In the genomic region with DNA sequence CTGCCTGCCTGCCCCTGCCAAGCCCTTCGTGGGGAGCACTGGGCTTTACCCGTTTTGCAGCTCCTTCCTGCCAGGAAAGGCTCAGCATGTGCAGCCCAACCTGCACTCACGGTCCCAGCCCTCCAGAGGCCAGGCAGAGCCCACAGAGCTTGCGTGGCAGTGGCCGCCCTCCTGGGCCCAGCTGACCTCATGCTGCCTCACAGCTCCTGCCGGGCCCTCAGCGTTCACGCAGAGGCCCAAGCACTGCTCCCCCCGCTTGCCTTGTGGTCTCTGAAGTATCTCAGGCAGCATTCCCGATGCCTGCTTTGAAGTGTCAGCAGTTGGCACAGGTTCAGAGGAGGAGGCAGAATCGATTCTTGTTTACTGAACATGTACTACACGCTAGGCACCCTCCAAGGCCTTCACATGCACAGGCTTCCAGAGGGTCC, we compare ENCODE assay signal across 11 cellular contexts. TPM values are rescaled to one million over a fixed set of nuclear protein-coding genes. Genes with fewer than 3 reads are reported as not detected.
DNase-seq lines count a peak whose midpoint lies in the region; ATAC-seq and TF ChIP-seq lines count a peak whose summit lies in the region.
"Had no signal": no experiment of that assay in that cellular context is flagged by ENCODE, and none has a peak within 500 bp of the region (broad histone marks: within the 10 kb centered on the region; RNA-seq: fewer than 3 reads in every experiment).

No MANE protein-coding gene starts in this region.

- no peaks in the 10 kb centered on the region for H3K9me3 ChIP-seq in esophagus muscularis mucosa
- H3K9me3 ChIP-seq: BLaER1 had no signal

- peak overlapping the region; percentile 92 to 98 (median 96) for H3K27ac ChIP-seq in esophagus muscularis mucosa (replicated peaks in 1 of 4)
- H3K27ac ChIP-seq: BLaER1 had no signal

- H3K36me3 ChIP-seq in esophagus muscularis mucosa, result peaks cover 52 to 99% (median 94%) of the 10 kb centered on the region in 4 donors

- TF ChIP-seq EP300 in esophagus muscularis mucosa (IDR thresholded peaks at IDR 0.05), result no peak

- DNase-seq in Right ventricle myocardium inferior (ENCODE audit: missing footprints), result no peak
- no peak for DNase-seq in cardiac septum (ENCODE audit: low spot score)
- no peak for DNase-seq in esophagus muscularis mucosa (ENCODE audit: extremely low spot score)
- DNase-seq in myocyte (ENCODE audit: low read depth), result peak; percentile 97
- no peak for DNase-seq in effector CD8-positive, alpha-beta T cell (lab: John Stamatoyannopoulos, UW)
- DNase-seq: activated CD8-positive, alpha-beta memory T cell treated with anti-CD3 and anti-CD28 coated beads, Interleukin-2, amount 10 ng/mL, durations not matched to agents 7 days and 5 days; erythroblast had no signal

- peak; percentile 11 to 30 (median 19) for TF ChIP-seq CTCF in esophagus muscularis mucosa (IDR thresholded peaks at IDR 0.05)

- ATAC-seq in Right ventricle myocardium inferior (peak; percentile 19), GM18858 (IDR thresholded peaks at IDR 0.05; ENCODE audit: unreplicated experiment) (no peak), GM18873 (IDR thresholded peaks at IDR 0.05; ENCODE audit: low FRiP score, unreplicated experiment) (no peak), GM21360 (IDR thresholded peaks at IDR 0.05; ENCODE audit: unreplicated experiment) (no peak)
- ATAC-seq: activated CD8-positive, alpha-beta memory T cell treated with anti-CD3 and anti-CD28 coated beads, Interleukin-2, amount 10 ng/mL, durations not matched to agents 7 days and 5 days had no signal

- 24% methylated on average over 3 of the region's 12 CpGs for WGBS in esophagus muscularis mucosa

- no peaks in the 10 kb centered on the region for H3K27me3 ChIP-seq in esophagus muscularis mucosa
- H3K27me3 ChIP-seq: BLaER1 had no signal

- H3K4me3 ChIP-seq in esophagus muscularis mucosa, result no peak overlapping the region
- H3K4me3 ChIP-seq: BLaER1 had no signal

- TF ChIP-seq POLR2A in esophagus muscularis mucosa (IDR thresholded peaks at IDR 0.05; ENCODE audit: low read depth), result no peak

- intact Hi-C loops in Right ventricle myocardium inferior (cut with DNase I), result loop anchor here (5.0 kb wide), 1 partner anchor 59 kb away; no protein-coding TSS in a partner anchor
- intact Hi-C loops in cardiac septum (cut with DNase I), result no loop called here
- intact Hi-C loops in esophagus muscularis mucosa (cut with DNase I), result no loop called here

- peaks cover 94 to 100% (median 95%) of the 10 kb centered on the region in 4 donors for H3K4me1 ChIP-seq in esophagus muscularis mucosa

RNA-seq across cellular contexts. Expression of a gene that starts 32.5 kb away (rescaled TPM):
- total RNA-seq in Right ventricle myocardium inferior, result not detected
- total RNA-seq in cardiac septum, result 1.7 TPM
- total RNA-seq in esophagus muscularis mucosa, result 1 to 10 TPM in 3 of 4 donors, under 1 TPM in 1; 0.83 to 2.1 (median 1.6) TPM
- 0.21 TPM in 1 of 2 replicates, not detected in the other for total RNA-seq in myocyte
- polyA plus RNA-seq in myocyte (2012), result 0.29 TPM
